Comparison of ENCODE assay signal across 1 cellular context in the genomic region with DNA sequence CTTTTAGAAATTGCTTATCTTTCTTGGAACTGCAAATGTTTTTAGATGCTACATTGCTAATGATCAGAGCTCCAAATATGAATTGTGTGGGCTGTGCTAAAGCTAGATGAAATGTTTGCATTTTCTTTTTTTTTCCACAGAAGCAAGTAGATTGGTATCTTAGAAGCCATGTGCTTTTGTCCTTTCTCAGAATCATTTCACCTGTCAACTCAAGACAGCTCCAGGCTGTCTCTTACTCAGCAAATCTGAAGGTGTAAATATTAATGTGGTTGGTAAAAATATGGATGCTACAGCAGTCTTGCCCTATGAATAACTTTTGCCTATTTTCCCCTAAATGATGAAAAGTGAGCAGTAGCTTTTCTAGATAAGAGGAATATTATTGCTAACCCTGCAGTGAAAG.
TF ChIP-seq lines count a peak whose summit lies in the region.

No MANE protein-coding gene starts in this region.

TF ChIP-seq in neural cell, 6 proteins besides CTCF, POLR2A, EP300 and RAD21 (continued from another document):
- no peak for TF ChIP-seq TAF1 (IDR thresholded peaks at IDR 0.05; ENCODE audit: low read depth)
- no peak for TF ChIP-seq SMC3 (conservative IDR thresholded peaks at IDR 0.05; ENCODE audit: poor library complexity)
- TF ChIP-seq, protein P1, sequence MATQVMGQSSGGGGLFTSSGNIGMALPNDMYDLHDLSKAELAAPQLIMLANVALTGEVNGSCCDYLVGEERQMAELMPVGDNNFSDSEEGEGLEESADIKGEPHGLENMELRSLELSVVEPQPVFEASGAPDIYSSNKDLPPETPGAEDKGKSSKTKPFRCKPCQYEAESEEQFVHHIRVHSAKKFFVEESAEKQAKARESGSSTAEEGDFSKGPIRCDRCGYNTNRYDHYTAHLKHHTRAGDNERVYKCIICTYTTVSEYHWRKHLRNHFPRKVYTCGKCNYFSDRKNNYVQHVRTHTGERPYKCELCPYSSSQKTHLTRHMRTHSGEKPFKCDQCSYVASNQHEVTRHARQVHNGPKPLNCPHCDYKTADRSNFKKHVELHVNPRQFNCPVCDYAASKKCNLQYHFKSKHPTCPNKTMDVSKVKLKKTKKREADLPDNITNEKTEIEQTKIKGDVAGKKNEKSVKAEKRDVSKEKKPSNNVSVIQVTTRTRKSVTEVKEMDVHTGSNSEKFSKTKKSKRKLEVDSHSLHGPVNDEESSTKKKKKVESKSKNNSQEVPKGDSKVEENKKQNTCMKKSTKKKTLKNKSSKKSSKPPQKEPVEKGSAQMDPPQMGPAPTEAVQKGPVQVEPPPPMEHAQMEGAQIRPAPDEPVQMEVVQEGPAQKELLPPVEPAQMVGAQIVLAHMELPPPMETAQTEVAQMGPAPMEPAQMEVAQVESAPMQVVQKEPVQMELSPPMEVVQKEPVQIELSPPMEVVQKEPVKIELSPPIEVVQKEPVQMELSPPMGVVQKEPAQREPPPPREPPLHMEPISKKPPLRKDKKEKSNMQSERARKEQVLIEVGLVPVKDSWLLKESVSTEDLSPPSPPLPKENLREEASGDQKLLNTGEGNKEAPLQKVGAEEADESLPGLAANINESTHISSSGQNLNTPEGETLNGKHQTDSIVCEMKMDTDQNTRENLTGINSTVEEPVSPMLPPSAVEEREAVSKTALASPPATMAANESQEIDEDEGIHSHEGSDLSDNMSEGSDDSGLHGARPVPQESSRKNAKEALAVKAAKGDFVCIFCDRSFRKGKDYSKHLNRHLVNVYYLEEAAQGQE (IDR thresholded peaks at IDR 0.05; ENCODE audit: borderline replicate concordance) = no peak
- TF ChIP-seq EZH2 (IDR thresholded peaks at IDR 0.05; ENCODE audit: borderline replicate concordance, insufficient read depth, low read length, poor library complexity, severe bottlenecking) = no peak
- no peak for TF ChIP-seq POLR2AphosphoS5 (IDR thresholded peaks at IDR 0.05)
